ENCODE assay signal across 18 cellular contexts in the genomic region with DNA sequence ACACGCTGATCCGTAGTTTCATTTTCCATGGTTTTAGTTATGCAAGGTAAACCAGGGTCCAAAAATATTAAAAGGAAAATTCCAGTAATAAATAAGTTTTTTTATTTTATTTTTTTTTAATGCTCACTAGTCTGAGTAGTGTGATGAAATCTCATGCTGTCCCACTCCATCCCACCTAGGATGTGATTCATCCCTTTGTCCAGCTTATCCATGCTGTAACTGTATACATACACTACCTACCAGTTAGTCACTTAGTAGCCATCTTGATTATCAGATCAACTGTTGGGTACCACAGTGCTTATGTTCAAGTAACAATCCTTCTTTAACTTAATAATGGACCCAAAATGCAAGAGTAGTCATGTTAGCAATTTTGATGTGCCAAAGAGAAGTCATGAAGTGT.
A peak's percentile ranks its signal among the peaks of the same experiment; 100 is the strongest.
DNase-seq lines count a peak whose midpoint lies in the region; TF ChIP-seq lines count a peak whose summit lies in the region.
"Had no signal": no experiment of that assay in that cellular context is flagged by ENCODE, and none has a peak within 500 bp of the region (broad histone marks: within the 10 kb centered on the region; RNA-seq: fewer than 3 reads in every experiment).

No MANE protein-coding gene starts in this region.

- no peak for TF ChIP-seq POLR2A in esophagus squamous epithelium (IDR thresholded peaks at IDR 0.05)

- H3K27me3 ChIP-seq in esophagus squamous epithelium: no peaks in the 10 kb centered on the region
- H3K27me3 ChIP-seq in MM.1S (replicated peaks; ENCODE audit: insufficient read depth, low read length): no peaks in the 10 kb centered on the region

- H3K9me3 ChIP-seq in esophagus squamous epithelium: no peaks in the 10 kb centered on the region
- H3K9me3 ChIP-seq in MM.1S (replicated peaks; ENCODE audit: insufficient read depth, low read length): no peaks in the 10 kb centered on the region

- H3K4me3 ChIP-seq in epithelial cell of esophagus (ENCODE audit: low read length) (no peak overlapping the region), esophagus squamous epithelium (no peak overlapping the region), MM.1S (ENCODE audit: low read length) (no peak overlapping the region)
- H3K4me3 ChIP-seq: GM23338, SK-N-MC had no signal

- no peaks in the 10 kb centered on the region for H3K79me2 ChIP-seq in MM.1S (ENCODE audit: low read length)

- no peak overlapping the region for H2AFZ ChIP-seq in MM.1S (ENCODE audit: low read length)
- H2AFZ ChIP-seq: GM23338 had no signal

- peaks cover 0 to 38% (median 0%) of the 10 kb centered on the region in 3 donors for H3K36me3 ChIP-seq in esophagus squamous epithelium
- H3K36me3 ChIP-seq in MM.1S (replicated peaks; ENCODE audit: insufficient read depth, low read length): no peaks in the 10 kb centered on the region

- H3F3A ChIP-seq in MM.1S (ENCODE audit: insufficient read depth, low read length): no peaks in the 10 kb centered on the region

- H3K9me2 ChIP-seq in MM.1S (replicated peaks; ENCODE audit: insufficient read depth, low read length): no peaks in the 10 kb centered on the region

- 90 to 94% methylated on average over 2 of the region's 2 CpGs for WGBS in esophagus squamous epithelium, 2 donors

- TF ChIP-seq CTCF in epithelial cell of esophagus (IDR thresholded peaks at IDR 0.05; ENCODE audit: insufficient read depth, low read depth, low read length, missing control alignments): no peak
- no peak for TF ChIP-seq CTCF in esophagus squamous epithelium (IDR thresholded peaks at IDR 0.05)
- TF ChIP-seq CTCF in MM.1S (IDR thresholded peaks at IDR 0.05; ENCODE audit: low read length): no peak

- no peaks in the 10 kb centered on the region for H4K20me1 ChIP-seq in MM.1S (ENCODE audit: insufficient read depth, low read length)

- peak; percentile 57 for DNase-seq in HT1080 (ENCODE audit: low read depth)
- DNase-seq in RPMI7951 (ENCODE audit: low read depth): peak; percentile 5
- peak; percentile 33 for DNase-seq in epithelial cell of esophagus (ENCODE audit: low read depth)
- no peak for DNase-seq in stimulated activated CD4-positive, alpha-beta T cell treated with anti-CD3 and anti-CD28 coated beads, Interleukin-4, amount 100 ng/mL, for 1 hour
- no peak for DNase-seq in HuH-7 (ENCODE audit: low spot score)
- no peak for DNase-seq in esophagus squamous epithelium (lab: John Stamatoyannopoulos, UW)
- no peak for DNase-seq in MM.1S
- DNase-seq: ACHN, C1 segment of cervical spinal cord, DMS79, KBM-7, NCI-H187, NCI-H2107, NCI-H345, NCI-H524 treated with DMSO at 0.1 percent for 48 hours, SHP77 had no signal

- no peak overlapping the region for H3K4me2 ChIP-seq in MM.1S (ENCODE audit: low read depth, low read length)
- H3K4me2 ChIP-seq: GM23338 had no signal

- H3K27ac ChIP-seq in esophagus squamous epithelium (no peak overlapping the region), MM.1S (ENCODE audit: low read length) (no peak overlapping the region)
- H3K27ac ChIP-seq: SK-N-MC had no signal

- intact Hi-C loops in esophagus squamous epithelium (cut with DNase I): no loop called here

- no peaks in the 10 kb centered on the region for H3K4me1 ChIP-seq in esophagus squamous epithelium
- no peaks in the 10 kb centered on the region for H3K4me1 ChIP-seq in MM.1S (ENCODE audit: low read length)

- no peak overlapping the region for H3K9ac ChIP-seq in MM.1S (ENCODE audit: low read length)

Comparison
In these comparisons a context has a peak if more than half of its experiments do, and no peak if none do; other contexts are left out.
1. DNase-seq: peak in HT1080 (single experiment), RPMI7951 (single experiment) and epithelial cell of esophagus (single experiment); none in stimulated activated CD4-positive, alpha-beta T cell treated with anti-CD3 and anti-CD28 coated beads, Interleukin-4, amount 100 ng/mL, for 1 hour (single experiment), HuH-7 (single experiment), esophagus squamous epithelium (single experiment) and MM.1S (single experiment).